10 cellular contexts compared by ENCODE assay signal in genomic region chr12:52044284-52044983, GRCh38. TPM values are rescaled to one million over a fixed set of nuclear protein-coding genes. Genes with fewer than 3 reads are reported as not detected.
A peak's percentile ranks its signal among the peaks of the same experiment; 100 is the strongest.
DNase-seq lines count a peak whose midpoint lies in the region; ATAC-seq and TF ChIP-seq lines count a peak whose summit lies in the region.
"Had no signal": no experiment of that assay in that cellular context is flagged by ENCODE, and none has a peak within 500 bp of the region (broad histone marks: within the 10 kb centered on the region; RNA-seq: fewer than 3 reads in every experiment).

No MANE protein-coding gene starts in this region.

- H3K9me3 ChIP-seq in parathyroid adenoma (ENCODE audit: control insufficient read depth, low read length): no peaks in the 10 kb centered on the region

- H3K4me3 ChIP-seq in ACC112 (ENCODE audit: low read depth, low read length) (no peak overlapping the region), parathyroid adenoma (ENCODE audit: low read depth, low read length) (no peak overlapping the region)

- ATAC-seq in HG02763 (IDR thresholded peaks at IDR 0.05; ENCODE audit: unreplicated experiment): no peak
- ATAC-seq: activated CD4-positive, CD25-positive, alpha-beta regulatory T cell treated with anti-CD3 and anti-CD28 coated beads, Interleukin-2, amount 50 U/mL, for 24 hours had no signal

- intact Hi-C loops in cardiac septum (cut with DNase I): loop anchor here (2.0 to 10.0 kb wide), 3 partner anchors 18 to 830 kb away; no protein-coding TSS in a partner anchor

- H3K27me3 ChIP-seq in ACC112 (ENCODE audit: insufficient read depth, low read length) (no peaks in the 10 kb centered on the region), parathyroid adenoma (ENCODE audit: control insufficient read depth, insufficient read depth, low read length) (no peaks in the 10 kb centered on the region)

- no peak overlapping the region for H3K9ac ChIP-seq in parathyroid adenoma

- H3K36me3 ChIP-seq in ACC112 (ENCODE audit: insufficient read depth, low read length) (no peaks in the 10 kb centered on the region), parathyroid adenoma (ENCODE audit: control insufficient read depth, insufficient read depth, low read length) (no peaks in the 10 kb centered on the region)

- H2AFZ ChIP-seq in ACC112 (ENCODE audit: low read length, unreplicated experiment) (no peak overlapping the region), parathyroid adenoma (no peak overlapping the region)

- H3K27ac ChIP-seq in ACC112 (ENCODE audit: low read depth, low read length) (peak overlapping the region; percentile 51), angular gyrus (ENCODE audit: low read depth, low read length) (peak overlapping the region; percentile 52), parathyroid adenoma (peak overlapping the region; percentile 70)

- H3K79me2 ChIP-seq in ACC112 (ENCODE audit: control insufficient read depth, insufficient read depth, low read length, unreplicated experiment) (no peaks in the 10 kb centered on the region), parathyroid adenoma (peaks cover 4% of the 10 kb centered on the region)

- H3K4me1 ChIP-seq in ACC112 (ENCODE audit: control insufficient read depth, insufficient read depth, low read length, unreplicated experiment) (peaks cover 23% of the 10 kb centered on the region), parathyroid adenoma (peaks cover 2% of the 10 kb centered on the region)

- peak overlapping the region; percentile 2 for H3K4me2 ChIP-seq in parathyroid adenoma (ENCODE audit: low read length)

- no peak for TF ChIP-seq CTCF in parathyroid adenoma (IDR thresholded peaks at IDR 0.05)

- peak; percentile 91 for DNase-seq in cardiac septum (ENCODE audit: low spot score)
- DNase-seq in activated effector memory CD4-positive, alpha-beta T cell treated with Interleukin-2 at 50 U/mL for 16 hours: no peak
- no peak for DNase-seq in SW 1271 (lab: John Stamatoyannopoulos, UW)
- no peak for DNase-seq in NCI-H2029 treated with DMSO at 0.1 percent for 48 hours (lab: John Stamatoyannopoulos, UW)
- DNase-seq: NCI-H774 had no signal

RNA-seq across cellular contexts. Expression of gene NR4A1, which starts 6.8 kb away (rescaled TPM):
- total RNA-seq in cardiac septum: 76.3 TPM

RNA-seq across cellular contexts. Expression of gene ATG101, which starts 25.3 kb away (rescaled TPM):
- 23.2 TPM for total RNA-seq in cardiac septum

RNA-seq across cellular contexts. Expression of gene SMIM41, which starts 35.1 kb away (rescaled TPM):
- not detected for total RNA-seq in cardiac septum

RNA-seq across cellular contexts. Expression of gene TAMALIN, which starts 37.7 kb away (rescaled TPM):
- total RNA-seq in cardiac septum: 27.5 TPM
